In the genomic region with DNA sequence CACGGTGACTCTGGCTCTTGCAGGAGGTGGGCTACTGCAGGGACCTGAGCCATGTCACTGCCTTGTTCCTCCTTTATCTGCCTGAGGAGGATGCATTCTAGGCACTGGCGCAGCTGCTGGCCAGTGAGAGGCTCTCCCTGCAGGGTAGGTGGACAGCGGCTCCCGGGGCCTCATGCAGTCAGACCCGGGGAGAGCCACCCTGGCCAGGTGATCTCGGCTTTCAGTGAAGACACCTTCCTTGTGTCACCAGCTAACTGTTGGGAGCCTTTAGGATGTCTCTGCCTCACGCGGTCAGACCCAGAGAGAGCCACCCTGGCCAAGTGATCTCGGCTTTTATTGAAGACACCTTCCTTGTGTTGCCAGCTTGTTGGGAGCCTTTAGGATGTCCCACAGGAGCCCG, we compare ENCODE assay signal across 22 cellular contexts.
"Had no signal": no experiment of that assay in that cellular context is flagged by ENCODE, and none has a peak within 500 bp of the region (broad histone marks: within the 10 kb centered on the region; RNA-seq: fewer than 3 reads in every experiment).

No MANE protein-coding gene starts in this region.

- H3K9me3 ChIP-seq: Peyer's patch had no signal

- H3K27me3 ChIP-seq: MG63, Peyer's patch, SJCRH30 had no signal

- H3K4me1 ChIP-seq: Peyer's patch, SJCRH30 had no signal

- H3K4me3 ChIP-seq: MG63, PC-9, Peyer's patch, SJCRH30 had no signal

- H3K36me3 ChIP-seq: MG63, Peyer's patch, SJCRH30 had no signal

- H3K4me2 ChIP-seq: PC-9 had no signal

- H2AFZ ChIP-seq: PC-9 had no signal

- ATAC-seq: Right ventricle myocardium inferior had no signal

- H3K27ac ChIP-seq: PC-9, Peyer's patch, SJCRH30 had no signal

- DNase-seq: Karpas-422, KG1, MG63, NCI-H1092, NCI-H1105 treated with DMSO at 0.1 percent for 48 hours, NCI-H1417 treated with DMSO at 0.1 percent for 48 hours, NCI-H146, NCI-H187, NCI-H2029, NCI-H2081 treated with DMSO at 0.1 percent for 48 hours, NCI-H2171, NCI-H226, NCI-H446, NCI-H510A, NCI-H524 treated with DMSO at 0.1 percent for 48 hours, NCI-H69, NCI-H774, PC-9, Peyer's patch, SHP77 treated with DMSO at 0.1 percent for 48 hours, SJCRH30 had no signal
